23 cellular contexts compared by ENCODE assay signal in the genomic region with DNA sequence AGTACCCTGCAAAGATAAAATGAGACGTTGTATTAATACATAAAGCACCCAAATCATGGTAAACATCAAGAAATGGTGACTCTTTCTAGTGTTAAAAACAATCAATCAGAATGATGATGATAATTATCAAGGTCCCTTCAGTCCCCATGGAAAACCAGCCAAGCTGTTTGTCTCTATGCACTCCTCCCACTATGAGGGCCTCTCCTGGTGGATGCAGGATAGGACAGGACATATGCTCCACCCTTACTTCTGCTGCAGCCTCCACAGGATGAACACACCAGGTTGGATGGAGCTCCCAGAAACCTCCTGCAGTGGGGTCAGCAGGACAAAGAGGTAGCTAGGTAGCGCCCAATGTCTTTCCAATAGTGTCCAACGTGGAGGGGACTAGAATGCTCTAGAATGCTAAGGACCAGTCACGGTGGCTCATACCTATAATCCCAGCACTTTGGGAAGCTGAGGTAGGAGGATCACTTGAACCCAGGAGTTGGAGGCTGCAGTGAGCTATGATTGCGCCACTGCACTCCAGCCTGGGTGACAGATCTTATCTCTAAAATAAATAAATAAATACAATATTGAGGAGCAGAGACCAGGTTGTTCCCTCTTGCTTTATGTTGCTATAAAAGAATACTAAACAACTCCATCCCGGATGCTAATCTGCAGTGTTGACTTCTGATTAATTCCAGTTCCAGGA. TPM values are rescaled to one million over a fixed set of nuclear protein-coding genes. Genes with fewer than 3 reads are reported as not detected.
A peak's percentile ranks its signal among the peaks of the same experiment; 100 is the strongest.
DNase-seq lines count a peak whose midpoint lies in the region; ATAC-seq, FAIRE-seq and TF ChIP-seq lines count a peak whose summit lies in the region.
"Had no signal": no experiment of that assay in that cellular context is flagged by ENCODE, and none has a peak within 500 bp of the region (broad histone marks: within the 10 kb centered on the region; RNA-seq: fewer than 3 reads in every experiment).

No MANE protein-coding gene starts in this region.

- no peak for FAIRE-seq in kidney (lab: Jason Lieb, UNC)

- H3K9me3 ChIP-seq in DND-41 (ENCODE audit: insufficient read depth, low read length, severe bottlenecking) (no peaks in the 10 kb centered on the region), kidney (ENCODE audit: control insufficient read depth in 1 of 2, low read length in 2 of 2) (no peaks in the 10 kb centered on the region)
- H3K9me3 ChIP-seq: body of pancreas, ovary had no signal

- ATAC-seq in DND-41 (ENCODE audit: insufficient read depth, low read depth): no peak
- ATAC-seq in GM21528 (IDR thresholded peaks at IDR 0.05; ENCODE audit: low FRiP score, unreplicated experiment): no peak
- ATAC-seq: body of pancreas, GM23338, natural killer cell, right cardiac atrium had no signal

- H4K20me1 ChIP-seq in DND-41 (ENCODE audit: insufficient read depth, low read length): no peaks in the 10 kb centered on the region
- H4K20me1 ChIP-seq: BLaER1 had no signal

- no peak overlapping the region for H2AFZ ChIP-seq in DND-41 (ENCODE audit: low read depth, low read length)
- H2AFZ ChIP-seq: GM23338 had no signal

- intact Hi-C loops in kidney (cut with DNase I): no loop called here

- no peaks in the 10 kb centered on the region for H3K27me3 ChIP-seq in DND-41 (ENCODE audit: insufficient read depth, low read length, poor library complexity)
- H3K27me3 ChIP-seq in brain microvascular endothelial cell (replicated peaks): no peaks in the 10 kb centered on the region
- H3K27me3 ChIP-seq: BLaER1, body of pancreas, ovary had no signal

- no peak overlapping the region for H3K4me2 ChIP-seq in DND-41 (ENCODE audit: insufficient read depth, low read length)
- H3K4me2 ChIP-seq: BLaER1, GM23338 had no signal

- no peaks in the 10 kb centered on the region for H3K79me2 ChIP-seq in DND-41 (ENCODE audit: insufficient read depth, low read length)

- H3K9ac ChIP-seq in DND-41 (ENCODE audit: low read depth, low read length) (no peak overlapping the region), kidney (ENCODE audit: low read length in 2 of 2) (no peak overlapping the region)
- H3K9ac ChIP-seq: BLaER1 had no signal

- DNase-seq in DND-41 (no peak), LNCaP clone FGC (ENCODE audit: low read depth) (peak; percentile 41), brain microvascular endothelial cell (no peak), kidney (no peak), GM19238 (ENCODE audit: insufficient read length, low spot score) (no peak), NCI-H2171 treated with DMSO at 0.1 percent for 48 hours (lab: John Stamatoyannopoulos, UW) (no peak)
- no peak for DNase-seq in activated CD8-positive, alpha-beta memory T cell treated with anti-CD3 and anti-CD28 coated beads for 24 hours
- DNase-seq: activated CD8-positive, alpha-beta memory T cell treated with anti-CD3 and anti-CD28 coated beads, Interleukin-2, amount 50 U/mL, for 48 hours; body of pancreas; foreskin melanocyte; GF-D8; hypothalamus; islet precursor cell; natural killer cell; NCI-H1105 treated with DMSO at 0.1 percent for 48 hours; NCI-H2107; NCI-H510A treated with DMSO at 0.1 percent for 48 hours; ovary; right cardiac atrium; stimulated activated CD8-positive, alpha-beta memory T cell treated with anti-CD3 and anti-CD28 coated beads, Interleukin-4, amount 100 ng/mL, for 48 hours had no signal

- H3K36me3 ChIP-seq in DND-41 (ENCODE audit: insufficient read depth, low read length): no peaks in the 10 kb centered on the region
- no peaks in the 10 kb centered on the region for H3K36me3 ChIP-seq in brain microvascular endothelial cell (replicated peaks)
- no peaks in the 10 kb centered on the region for H3K36me3 ChIP-seq in kidney (ENCODE audit: control insufficient read depth in 1 of 2, insufficient read depth in 2 of 2, low read length in 2 of 2)
- H3K36me3 ChIP-seq: BLaER1, ovary had no signal

- H3K27ac ChIP-seq in DND-41 (ENCODE audit: low read length): no peak overlapping the region
- H3K27ac ChIP-seq in brain microvascular endothelial cell: no peak overlapping the region
- no peak overlapping the region for H3K27ac ChIP-seq in kidney (ENCODE audit: low read depth in 2 of 2, low read length in 2 of 2)
- H3K27ac ChIP-seq: BLaER1, body of pancreas, ovary had no signal

- peaks cover 3% of the 10 kb centered on the region; the same call in 1 of the 2 replicates for H3K4me1 ChIP-seq in DND-41 (ENCODE audit: insufficient read depth, low read length)
- no peaks in the 10 kb centered on the region for H3K4me1 ChIP-seq in kidney (ENCODE audit: control insufficient read depth in 1 of 2, insufficient read depth in 1 of 2, low read depth in 1 of 2, low read length in 2 of 2)

- TF ChIP-seq CTCF in DND-41 (IDR thresholded peaks at IDR 0.05; ENCODE audit: borderline replicate concordance, extremely low read depth, low read length, poor library complexity, severe bottlenecking) (peak; percentile 16), LNCaP clone FGC (IDR thresholded peaks at IDR 0.05; ENCODE audit: control insufficient read depth, extremely low read depth, insufficient read depth) (no peak), brain microvascular endothelial cell (IDR thresholded peaks at IDR 0.05; ENCODE audit: low read depth, low read length, missing control alignments) (peak; percentile 51), kidney (IDR thresholded peaks at IDR 0.05; ENCODE audit: borderline replicate concordance, extremely low read depth, insufficient read depth) (peak; percentile 7)

- H3K4me3 ChIP-seq in DND-41 (ENCODE audit: low read depth in 1 of 2, low read length in 2 of 2) (no peak overlapping the region), LNCaP clone FGC (ENCODE audit: low read depth, low read length) (no peak overlapping the region), brain microvascular endothelial cell (ENCODE audit: low read depth, low read length) (no peak overlapping the region), kidney (ENCODE audit: low read length in 2 of 2) (no peak overlapping the region)
- H3K4me3 ChIP-seq: BLaER1, body of pancreas, GM23338, ovary had no signal

- in situ Hi-C loops in brain microvascular endothelial cell (cut with HindIII; ENCODE audit: low pct_ligation_motif_present, low sequenced_read_pairs): no loop called here

RNA-seq across cellular contexts. Expression of a gene that starts 9.9 kb away (rescaled TPM):
- total RNA-seq in kidney: 8.5 TPM
- polyA plus RNA-seq in kidney (ENCODE audit: insufficient read depth, low read depth, low replicate concordance): 6.3 TPM
